Comparison of ENCODE assay signal across 1 cellular context in the genomic region with DNA sequence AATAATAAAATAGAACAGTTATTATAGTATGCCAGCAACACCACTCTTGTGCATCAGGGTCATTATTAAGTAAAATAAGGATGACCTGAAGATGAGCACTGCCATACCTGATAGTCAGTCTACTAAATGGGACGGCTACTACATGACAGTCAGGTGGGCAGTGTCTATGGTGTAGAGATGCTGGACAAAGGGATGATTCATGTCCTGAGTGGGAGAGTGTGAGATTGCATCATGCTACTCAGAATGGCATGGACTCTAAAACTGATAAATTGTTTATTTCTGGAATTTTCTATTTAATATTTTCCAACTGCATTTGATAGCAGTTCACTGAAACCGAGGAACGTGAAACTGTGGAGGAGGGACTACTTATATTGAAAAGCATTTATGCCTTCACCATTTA.
TF ChIP-seq lines count a peak whose summit lies in the region.

No MANE protein-coding gene starts in this region.

TF ChIP-seq in K562, 482 proteins besides CTCF, POLR2A, EP300 and RAD21 (continues in another document):
- TF ChIP-seq, protein P1, sequence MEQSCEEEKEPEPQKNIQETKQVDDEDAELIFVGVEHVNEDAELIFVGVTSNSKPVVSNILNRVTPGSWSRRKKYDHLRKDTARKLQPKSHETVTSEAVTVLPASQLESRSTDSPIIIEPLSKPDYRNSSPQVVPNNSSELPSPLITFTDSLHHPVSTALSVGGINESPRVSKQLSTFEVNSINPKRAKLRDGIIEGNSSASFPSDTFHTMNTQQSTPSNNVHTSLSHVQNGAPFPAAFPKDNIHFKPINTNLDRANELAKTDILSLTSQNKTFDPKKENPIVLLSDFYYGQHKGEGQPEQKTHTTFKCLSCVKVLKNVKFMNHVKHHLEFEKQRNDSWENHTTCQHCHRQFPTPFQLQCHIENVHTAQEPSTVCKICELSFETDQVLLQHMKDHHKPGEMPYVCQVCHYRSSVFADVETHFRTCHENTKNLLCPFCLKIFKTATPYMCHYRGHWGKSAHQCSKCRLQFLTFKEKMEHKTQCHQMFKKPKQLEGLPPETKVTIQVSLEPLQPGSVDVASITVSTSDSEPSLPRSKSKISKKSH (CRISPR knock-in tag; IDR thresholded peaks at IDR 0.05), result no peak
- TF ChIP-seq, protein P2, sequence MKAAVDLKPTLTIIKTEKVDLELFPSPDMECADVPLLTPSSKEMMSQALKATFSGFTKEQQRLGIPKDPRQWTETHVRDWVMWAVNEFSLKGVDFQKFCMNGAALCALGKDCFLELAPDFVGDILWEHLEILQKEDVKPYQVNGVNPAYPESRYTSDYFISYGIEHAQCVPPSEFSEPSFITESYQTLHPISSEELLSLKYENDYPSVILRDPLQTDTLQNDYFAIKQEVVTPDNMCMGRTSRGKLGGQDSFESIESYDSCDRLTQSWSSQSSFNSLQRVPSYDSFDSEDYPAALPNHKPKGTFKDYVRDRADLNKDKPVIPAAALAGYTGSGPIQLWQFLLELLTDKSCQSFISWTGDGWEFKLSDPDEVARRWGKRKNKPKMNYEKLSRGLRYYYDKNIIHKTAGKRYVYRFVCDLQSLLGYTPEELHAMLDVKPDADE (conservative IDR thresholded peaks at IDR 0.05; ENCODE audit: control insufficient read depth, low read depth, low read length), result no peak
- no peak for TF ChIP-seq ZNF41 (CRISPR knock-in tag; conservative IDR thresholded peaks at IDR 0.05)
- no peak for TF ChIP-seq HDAC2 (IDR thresholded peaks at IDR 0.05)
- no peak; the same call in 1 of the 2 replicates for TF ChIP-seq NCOA6 (IDR thresholded peaks at IDR 0.05)
- TF ChIP-seq FOXK1 (CRISPR knock-in tag; IDR thresholded peaks at IDR 0.05; ENCODE audit: borderline replicate concordance), result no peak
- TF ChIP-seq, protein P3, sequence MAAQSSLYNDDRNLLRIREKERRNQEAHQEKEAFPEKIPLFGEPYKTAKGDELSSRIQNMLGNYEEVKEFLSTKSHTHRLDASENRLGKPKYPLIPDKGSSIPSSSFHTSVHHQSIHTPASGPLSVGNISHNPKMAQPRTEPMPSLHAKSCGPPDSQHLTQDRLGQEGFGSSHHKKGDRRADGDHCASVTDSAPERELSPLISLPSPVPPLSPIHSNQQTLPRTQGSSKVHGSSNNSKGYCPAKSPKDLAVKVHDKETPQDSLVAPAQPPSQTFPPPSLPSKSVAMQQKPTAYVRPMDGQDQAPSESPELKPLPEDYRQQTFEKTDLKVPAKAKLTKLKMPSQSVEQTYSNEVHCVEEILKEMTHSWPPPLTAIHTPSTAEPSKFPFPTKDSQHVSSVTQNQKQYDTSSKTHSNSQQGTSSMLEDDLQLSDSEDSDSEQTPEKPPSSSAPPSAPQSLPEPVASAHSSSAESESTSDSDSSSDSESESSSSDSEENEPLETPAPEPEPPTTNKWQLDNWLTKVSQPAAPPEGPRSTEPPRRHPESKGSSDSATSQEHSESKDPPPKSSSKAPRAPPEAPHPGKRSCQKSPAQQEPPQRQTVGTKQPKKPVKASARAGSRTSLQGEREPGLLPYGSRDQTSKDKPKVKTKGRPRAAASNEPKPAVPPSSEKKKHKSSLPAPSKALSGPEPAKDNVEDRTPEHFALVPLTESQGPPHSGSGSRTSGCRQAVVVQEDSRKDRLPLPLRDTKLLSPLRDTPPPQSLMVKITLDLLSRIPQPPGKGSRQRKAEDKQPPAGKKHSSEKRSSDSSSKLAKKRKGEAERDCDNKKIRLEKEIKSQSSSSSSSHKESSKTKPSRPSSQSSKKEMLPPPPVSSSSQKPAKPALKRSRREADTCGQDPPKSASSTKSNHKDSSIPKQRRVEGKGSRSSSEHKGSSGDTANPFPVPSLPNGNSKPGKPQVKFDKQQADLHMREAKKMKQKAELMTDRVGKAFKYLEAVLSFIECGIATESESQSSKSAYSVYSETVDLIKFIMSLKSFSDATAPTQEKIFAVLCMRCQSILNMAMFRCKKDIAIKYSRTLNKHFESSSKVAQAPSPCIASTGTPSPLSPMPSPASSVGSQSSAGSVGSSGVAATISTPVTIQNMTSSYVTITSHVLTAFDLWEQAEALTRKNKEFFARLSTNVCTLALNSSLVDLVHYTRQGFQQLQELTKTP (IDR thresholded peaks at IDR 0.05; ENCODE audit: low read depth in 1 of 2, partially characterized antibody in 2 of 2), result no peak
- no peak for TF ChIP-seq FOXJ2 (tag; IDR thresholded peaks at IDR 0.05)
- TF ChIP-seq CC2D1A (IDR thresholded peaks at IDR 0.05), result no peak
- TF ChIP-seq ETV5 (CRISPR knock-in tag; IDR thresholded peaks at IDR 0.05; ENCODE audit: low read depth), result no peak
- no peak for TF ChIP-seq C11orf30 (IDR thresholded peaks at IDR 0.05; ENCODE audit: low read depth)
- TF ChIP-seq ZNF507 (tag; conservative IDR thresholded peaks at IDR 0.05), result no peak
- TF ChIP-seq, protein P4, sequence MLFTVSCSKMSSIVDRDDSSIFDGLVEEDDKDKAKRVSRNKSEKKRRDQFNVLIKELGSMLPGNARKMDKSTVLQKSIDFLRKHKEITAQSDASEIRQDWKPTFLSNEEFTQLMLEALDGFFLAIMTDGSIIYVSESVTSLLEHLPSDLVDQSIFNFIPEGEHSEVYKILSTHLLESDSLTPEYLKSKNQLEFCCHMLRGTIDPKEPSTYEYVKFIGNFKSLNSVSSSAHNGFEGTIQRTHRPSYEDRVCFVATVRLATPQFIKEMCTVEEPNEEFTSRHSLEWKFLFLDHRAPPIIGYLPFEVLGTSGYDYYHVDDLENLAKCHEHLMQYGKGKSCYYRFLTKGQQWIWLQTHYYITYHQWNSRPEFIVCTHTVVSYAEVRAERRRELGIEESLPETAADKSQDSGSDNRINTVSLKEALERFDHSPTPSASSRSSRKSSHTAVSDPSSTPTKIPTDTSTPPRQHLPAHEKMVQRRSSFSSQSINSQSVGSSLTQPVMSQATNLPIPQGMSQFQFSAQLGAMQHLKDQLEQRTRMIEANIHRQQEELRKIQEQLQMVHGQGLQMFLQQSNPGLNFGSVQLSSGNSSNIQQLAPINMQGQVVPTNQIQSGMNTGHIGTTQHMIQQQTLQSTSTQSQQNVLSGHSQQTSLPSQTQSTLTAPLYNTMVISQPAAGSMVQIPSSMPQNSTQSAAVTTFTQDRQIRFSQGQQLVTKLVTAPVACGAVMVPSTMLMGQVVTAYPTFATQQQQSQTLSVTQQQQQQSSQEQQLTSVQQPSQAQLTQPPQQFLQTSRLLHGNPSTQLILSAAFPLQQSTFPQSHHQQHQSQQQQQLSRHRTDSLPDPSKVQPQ (CRISPR knock-in tag; IDR thresholded peaks at IDR 0.05; ENCODE audit: borderline replicate concordance), result no peak
- no peak for TF ChIP-seq ESRRA (IDR thresholded peaks at IDR 0.05; ENCODE audit: borderline replicate concordance, low read depth)
- peak; percentile 76 for TF ChIP-seq EP400 (IDR thresholded peaks at IDR 0.05)
- no peak for TF ChIP-seq SIRT6 (IDR thresholded peaks at IDR 0.05; ENCODE audit: low read depth, low read length)
- TF ChIP-seq, protein P5, sequence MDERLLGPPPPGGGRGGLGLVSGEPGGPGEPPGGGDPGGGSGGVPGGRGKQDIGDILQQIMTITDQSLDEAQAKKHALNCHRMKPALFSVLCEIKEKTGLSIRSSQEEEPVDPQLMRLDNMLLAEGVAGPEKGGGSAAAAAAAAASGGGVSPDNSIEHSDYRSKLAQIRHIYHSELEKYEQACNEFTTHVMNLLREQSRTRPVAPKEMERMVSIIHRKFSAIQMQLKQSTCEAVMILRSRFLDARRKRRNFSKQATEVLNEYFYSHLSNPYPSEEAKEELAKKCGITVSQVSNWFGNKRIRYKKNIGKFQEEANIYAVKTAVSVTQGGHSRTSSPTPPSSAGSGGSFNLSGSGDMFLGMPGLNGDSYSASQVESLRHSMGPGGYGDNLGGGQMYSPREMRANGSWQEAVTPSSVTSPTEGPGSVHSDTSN (CRISPR knock-in tag; IDR thresholded peaks at IDR 0.05; ENCODE audit: low read depth), result no peak; the same call in 1 of the 2 replicates
- TF ChIP-seq, protein P5 (tag; conservative IDR thresholded peaks at IDR 0.05; ENCODE audit: low read depth), result peak; percentile 79
- TF ChIP-seq KLF6 (CRISPR knock-in tag; IDR thresholded peaks at IDR 0.05; ENCODE audit: borderline replicate concordance), result no peak
- no peak for TF ChIP-seq IFI16 (CRISPR knock-in tag; IDR thresholded peaks at IDR 0.05)
- no peak for TF ChIP-seq KAT7 (CRISPR knock-in tag; IDR thresholded peaks at IDR 0.05; ENCODE audit: borderline replicate concordance)
- TF ChIP-seq, protein P6, sequence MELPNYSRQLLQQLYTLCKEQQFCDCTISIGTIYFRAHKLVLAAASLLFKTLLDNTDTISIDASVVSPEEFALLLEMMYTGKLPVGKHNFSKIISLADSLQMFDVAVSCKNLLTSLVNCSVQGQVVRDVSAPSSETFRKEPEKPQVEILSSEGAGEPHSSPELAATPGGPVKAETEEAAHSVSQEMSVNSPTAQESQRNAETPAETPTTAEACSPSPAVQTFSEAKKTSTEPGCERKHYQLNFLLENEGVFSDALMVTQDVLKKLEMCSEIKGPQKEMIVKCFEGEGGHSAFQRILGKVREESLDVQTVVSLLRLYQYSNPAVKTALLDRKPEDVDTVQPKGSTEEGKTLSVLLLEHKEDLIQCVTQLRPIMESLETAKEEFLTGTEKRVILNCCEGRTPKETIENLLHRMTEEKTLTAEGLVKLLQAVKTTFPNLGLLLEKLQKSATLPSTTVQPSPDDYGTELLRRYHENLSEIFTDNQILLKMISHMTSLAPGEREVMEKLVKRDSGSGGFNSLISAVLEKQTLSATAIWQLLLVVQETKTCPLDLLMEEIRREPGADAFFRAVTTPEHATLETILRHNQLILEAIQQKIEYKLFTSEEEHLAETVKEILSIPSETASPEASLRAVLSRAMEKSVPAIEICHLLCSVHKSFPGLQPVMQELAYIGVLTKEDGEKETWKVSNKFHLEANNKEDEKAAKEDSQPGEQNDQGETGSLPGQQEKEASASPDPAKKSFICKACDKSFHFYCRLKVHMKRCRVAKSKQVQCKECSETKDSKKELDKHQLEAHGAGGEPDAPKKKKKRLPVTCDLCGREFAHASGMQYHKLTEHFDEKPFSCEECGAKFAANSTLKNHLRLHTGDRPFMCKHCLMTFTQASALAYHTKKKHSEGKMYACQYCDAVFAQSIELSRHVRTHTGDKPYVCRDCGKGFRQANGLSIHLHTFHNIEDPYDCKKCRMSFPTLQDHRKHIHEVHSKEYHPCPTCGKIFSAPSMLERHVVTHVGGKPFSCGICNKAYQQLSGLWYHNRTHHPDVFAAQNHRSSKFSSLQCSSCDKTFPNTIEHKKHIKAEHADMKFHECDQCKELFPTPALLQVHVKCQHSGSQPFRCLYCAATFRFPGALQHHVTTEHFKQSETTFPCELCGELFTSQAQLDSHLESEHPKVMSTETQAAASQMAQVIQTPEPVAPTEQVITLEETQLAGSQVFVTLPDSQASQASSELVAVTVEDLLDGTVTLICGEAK (IDR thresholded peaks at IDR 0.05), result no peak
- TF ChIP-seq, protein P6 (CRISPR knock-in tag; IDR thresholded peaks at IDR 0.05), result no peak
- TF ChIP-seq FOXA3 (CRISPR knock-in tag; conservative IDR thresholded peaks at IDR 0.05 in 1 of 2, IDR thresholded peaks at IDR 0.05 in 1 of 2), result 0 out of 4 replicates have a peak, but pooled peaks of 1 of the 2 experiments have one; percentile 7
- TF ChIP-seq NBN (IDR thresholded peaks at IDR 0.05; ENCODE audit: low read depth), result no peak; the same call in 1 of the 2 replicates
- TF ChIP-seq NFE2 (IDR thresholded peaks at IDR 0.05; ENCODE audit: low read depth), result 0 out of 2 replicates have a peak, but pooled peaks have one; percentile 10
- no peak for TF ChIP-seq KLF10 (CRISPR knock-in tag; IDR thresholded peaks at IDR 0.05)
- peak; percentile 93 for TF ChIP-seq CEBPB (tag; IDR thresholded peaks at IDR 0.05)
- no peak for TF ChIP-seq ARHGAP35 (IDR thresholded peaks at IDR 0.05; ENCODE audit: partially characterized antibody)
- peak; percentile 7 for TF ChIP-seq DPF2 (IDR thresholded peaks at IDR 0.05)
